ENCODE assay signal across 20 cellular contexts in the genomic region with DNA sequence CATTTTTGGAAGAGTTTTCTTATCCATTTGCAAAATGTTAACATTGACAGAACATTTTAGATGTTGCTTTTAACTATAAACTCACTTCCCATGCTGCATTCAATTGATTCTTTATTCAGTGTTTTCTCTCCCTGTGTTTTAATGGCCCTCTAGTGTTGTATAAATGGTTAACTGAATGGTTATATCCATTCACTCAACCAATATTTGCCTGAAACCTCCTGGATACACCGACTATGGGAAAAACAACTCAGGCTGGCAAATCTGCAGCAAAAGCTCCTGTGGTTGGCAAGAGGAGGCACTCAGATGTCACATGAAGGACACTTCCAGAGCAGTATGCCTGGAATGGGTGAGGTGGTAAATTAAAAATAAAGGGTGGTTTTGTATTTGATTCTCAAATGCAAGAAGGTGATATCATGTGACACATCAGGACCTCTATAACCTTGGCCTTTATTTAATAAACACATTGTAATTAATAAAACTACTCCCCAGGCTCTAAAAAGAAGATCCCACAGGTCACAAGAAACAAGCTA.
DNase-seq lines count a peak whose midpoint lies in the region; ATAC-seq and TF ChIP-seq lines count a peak whose summit lies in the region.
"Had no signal": no experiment of that assay in that cellular context is flagged by ENCODE, and none has a peak within 500 bp of the region (broad histone marks: within the 10 kb centered on the region; RNA-seq: fewer than 3 reads in every experiment).

No MANE protein-coding gene starts in this region.

- H3K27ac ChIP-seq in H9 (ENCODE audit: insufficient read length, low read depth, low read length) (no peak overlapping the region), psoas muscle (peak overlapping the region; percentile 88)
- H3K27ac ChIP-seq: coronary artery, right lobe of liver, SJSA1, tibial artery had no signal

- no peak overlapping the region for H2BK20ac ChIP-seq in H9 (ENCODE audit: low read depth, low read length, poor library complexity, severe bottlenecking)

- H3K9me3 ChIP-seq in H9 (ENCODE audit: control insufficient read depth, low read depth, low read length) (no peaks in the 10 kb centered on the region), psoas muscle (no peaks in the 10 kb centered on the region)
- H3K9me3 ChIP-seq: right lobe of liver, SJSA1, tibial artery had no signal

- H3K4me1 ChIP-seq in H9 (ENCODE audit: insufficient read depth, low read length) (peaks cover 7% of the 10 kb centered on the region; the same call in 1 of the 2 replicates), psoas muscle (peaks cover 68% of the 10 kb centered on the region)
- H3K4me1 ChIP-seq: right lobe of liver had no signal

- H3K27ac Mint-ChIP-seq in H9, result peak overlapping the region; percentile 14 to 41 (median 17); a peak in 2 of 7 replicates
- H3K27ac Mint-ChIP-seq: activated B cell treated with CpG ODN at 0.5 μM for 24 hours; activated CD8-positive, alpha-beta T cell treated with anti-CD3 and anti-CD28 coated beads, Interleukin-2, amount 10 ng/mL, durations not matched to agents 7 days and 5 days; activated naive CD8-positive, alpha-beta T cell had no signal

- H4K5ac ChIP-seq in H9 (ENCODE audit: insufficient read length, low read depth, low read length), result no peak overlapping the region

- no peaks in the 10 kb centered on the region for H3K79me1 ChIP-seq in H9 (ENCODE audit: insufficient read depth, low read depth, low read length, poor library complexity, severe bottlenecking)

- no peak overlapping the region for H2AK5ac ChIP-seq in H9 (ENCODE audit: insufficient read length, low read length)

- no peak overlapping the region for H2BK120ac ChIP-seq in H9 (ENCODE audit: low read depth, low read length, poor library complexity, severe bottlenecking)

- DNase-seq in H9 (no peak), NCI-H69 (lab: John Stamatoyannopoulos, UW) (peak; percentile 7), left ventricle myocardium superior (no peak), psoas muscle (no peak), OCI-M2 (lab: John Stamatoyannopoulos, UW; ENCODE audit: unreplicated experiment) (no peak)
- DNase-seq: activated B cell treated with CpG ODN at 0.5 μM for 24 hours; activated CD8-positive, alpha-beta T cell treated with anti-CD3 and anti-CD28 coated beads, Interleukin-2, amount 10 ng/mL, durations not matched to agents 7 days and 5 days; AML-193; left cardiac atrium; NCI-H1105 treated with DMSO at 0.1 percent for 48 hours; NCI-H2107; NCI-H774; right lobe of liver; stimulated activated naive CD4-positive, alpha-beta T cell; tibial artery had no signal

- H3K36me3 Mint-ChIP-seq in H9 (ENCODE audit: insufficient read depth in 1 of 3, low read depth in 3 of 3), result peaks cover 6 to 42% (median 16%) of the 10 kb centered on the region in 3 experiments; a peak in 4 of 7 replicates

- no peaks in the 10 kb centered on the region for H3K9me3 Mint-ChIP-seq in H9
- H3K9me3 Mint-ChIP-seq: activated B cell treated with CpG ODN at 0.5 μM for 24 hours had no signal

- H2AFZ ChIP-seq in H9 (ENCODE audit: low read length), result no peak overlapping the region

- no peak overlapping the region for H3K4ac ChIP-seq in H9 (ENCODE audit: low read depth, low read length)

- no peak overlapping the region for H3K4me3 Mint-ChIP-seq in H9
- H3K4me3 Mint-ChIP-seq: activated B cell treated with CpG ODN at 0.5 μM for 24 hours; activated CD8-positive, alpha-beta T cell treated with anti-CD3 and anti-CD28 coated beads, Interleukin-2, amount 10 ng/mL, durations not matched to agents 7 days and 5 days; activated naive CD8-positive, alpha-beta T cell had no signal

- no CpG with 5 or more reads among the region's 1 CpG for WGBS in H9 (ENCODE audit: extremely low coverage, insufficient read length, low lambda C conversion rate)
- WGBS in psoas muscle, 3 donors, result 14 to 39% (median 27%) methylated on average over 1 of the region's 1 CpG

- no peak overlapping the region for H4K91ac ChIP-seq in H9 (ENCODE audit: insufficient read length, low read depth, low read length)

- H3T11ph ChIP-seq in H9 (ENCODE audit: low read length), result no peak overlapping the region

- peaks cover 25 to 27% of the 10 kb centered on the region in 2 experiments for H3K4me1 Mint-ChIP-seq in H9
- H3K4me1 Mint-ChIP-seq: activated B cell treated with CpG ODN at 0.5 μM for 24 hours had no signal

- peaks cover 3 to 56% of the 10 kb centered on the region in 2 donors for H3K36me3 ChIP-seq in psoas muscle (ENCODE audit: insufficient read depth in 1 of 2, low read depth in 1 of 2)

- no peak overlapping the region for H3K56ac ChIP-seq in H9 (ENCODE audit: insufficient read length, low read depth, low read length)

- H2BK12ac ChIP-seq in H9 (ENCODE audit: insufficient read length, low read depth, low read length), result no peak overlapping the region

- intact Hi-C loops in left ventricle myocardium superior (cut with micrococcal nuclease) (no loop called here), psoas muscle (cut with DNase I) (no loop called here)

- no peak overlapping the region for H3K4me2 ChIP-seq in H9 (ENCODE audit: insufficient read depth, insufficient read length, low read length)

- no peaks in the 10 kb centered on the region for H4K20me1 ChIP-seq in H9 (ENCODE audit: control insufficient read depth, insufficient read depth, insufficient read length)

- no peaks in the 10 kb centered on the region for H3K23me2 ChIP-seq in H9 (ENCODE audit: insufficient read length, low read depth, low read length, poor library complexity, severe bottlenecking)

- no peak overlapping the region for H3K4me3 ChIP-seq in psoas muscle
- H3K4me3 ChIP-seq: coronary artery, right lobe of liver, SJSA1, tibial artery had no signal

- H3K27me3 ChIP-seq in H9 (ENCODE audit: insufficient read depth, low read length) (no peaks in the 10 kb centered on the region), psoas muscle (ENCODE audit: insufficient read depth in 3 of 3, low read length in 2 of 3) (no peaks in the 10 kb centered on the region)
- H3K27me3 ChIP-seq: right lobe of liver, SJSA1, tibial artery had no signal

- H3K9ac ChIP-seq in H9 (ENCODE audit: extremely low read depth, insufficient read length, low read length), result no peak overlapping the region

- H3K27me3 Mint-ChIP-seq in H9 (ENCODE audit: low read depth), result no peaks in the 10 kb centered on the region
- H3K27me3 Mint-ChIP-seq: activated B cell treated with CpG ODN at 0.5 μM for 24 hours; activated naive CD8-positive, alpha-beta T cell had no signal

- no peak for TF ChIP-seq CTCF in H9 (conservative IDR thresholded peaks at IDR 0.05)
- TF ChIP-seq CTCF in psoas muscle (IDR thresholded peaks at IDR 0.05), result no peak

- ATAC-seq in left ventricle myocardium superior (peak; percentile 55), psoas muscle (peak; percentile 56 to 73 (median 60)), GM18858 (IDR thresholded peaks at IDR 0.05; ENCODE audit: unreplicated experiment) (no peak), HG02678 (IDR thresholded peaks at IDR 0.05; ENCODE audit: unreplicated experiment) (no peak)
- ATAC-seq: activated CD8-positive, alpha-beta T cell treated with anti-CD3 and anti-CD28 coated beads, Interleukin-2, amount 10 ng/mL, durations not matched to agents 7 days and 5 days had no signal

- H3K14ac ChIP-seq in H9 (ENCODE audit: insufficient read depth, low read length), result no peak overlapping the region

- H4K8ac ChIP-seq in H9 (replicated peaks; ENCODE audit: insufficient read length, low read depth, low read length), result no peak overlapping the region

- H2BK15ac ChIP-seq in H9 (ENCODE audit: low read depth, low read length), result no peak overlapping the region

- H3K79me2 ChIP-seq in H9 (ENCODE audit: insufficient read depth, low read length), result no peaks in the 10 kb centered on the region

- no peak overlapping the region for H3K18ac ChIP-seq in H9 (ENCODE audit: insufficient read length, low read depth, low read length)

- no peak overlapping the region for H3K23ac ChIP-seq in H9 (ENCODE audit: insufficient read length, low read depth, low read length)

- H2BK5ac ChIP-seq in H9 (ENCODE audit: insufficient read length, low read length), result no peak overlapping the region

Comparison
In these comparisons a context has a peak if more than half of its experiments do, and no peak if none do; other contexts are left out.
1. ATAC-seq: peak in left ventricle myocardium superior (single experiment) and psoas muscle (4 of 4); none in GM18858 (single experiment) and HG02678 (single experiment).